25 cellular contexts compared by ENCODE assay signal in genomic region chr6:53020005-53020744, GRCh38. TPM values are rescaled to one million over a fixed set of nuclear protein-coding genes. Genes with fewer than 3 reads are reported as not detected.
DNase-seq lines count a peak whose midpoint lies in the region; ATAC-seq, FAIRE-seq and TF ChIP-seq lines count a peak whose summit lies in the region.
"Had no signal": no experiment of that assay in that cellular context is flagged by ENCODE, and none has a peak within 500 bp of the region (broad histone marks: within the 10 kb centered on the region; RNA-seq: fewer than 3 reads in every experiment).

No MANE protein-coding gene starts in this region.

- H3K9ac ChIP-seq in SK-N-SH: no peak overlapping the region
- H3K9ac ChIP-seq: parathyroid adenoma had no signal

- H3K79me2 ChIP-seq in SK-N-SH (ENCODE audit: insufficient read depth): no peaks in the 10 kb centered on the region
- H3K79me2 ChIP-seq: parathyroid adenoma had no signal

- H3F3A ChIP-seq in SK-N-SH (replicated peaks; ENCODE audit: insufficient read depth): no peaks in the 10 kb centered on the region

- no peak for TF ChIP-seq CTCF in SK-N-SH (IDR thresholded peaks at IDR 0.05)

- no peak for TF ChIP-seq POLR2A in erythroblast (IDR thresholded peaks at IDR 0.05; ENCODE audit: low read length)

- no peak overlapping the region for H3K4me2 ChIP-seq in SK-N-SH

- no peaks in the 10 kb centered on the region for H3K9me2 ChIP-seq in SK-N-SH

- POLR2A ChIA-PET in SK-N-SH (lab: Yijun Ruan, JAX): no interaction called here

- TF ChIP-seq EP300 in SK-N-SH (IDR thresholded peaks at IDR 0.05; ENCODE audit: borderline replicate concordance in 1 of 2, low read depth in 1 of 2, low read length in 1 of 2): no peak

- no peak for TF ChIP-seq RAD21 in SK-N-SH (IDR thresholded peaks at IDR 0.05; ENCODE audit: low read length)

- WGBS in SK-N-SH (ENCODE audit: low lambda C conversion rate): 79% methylated on average over 3 of the region's 3 CpGs

- H3K27ac ChIP-seq in SK-N-SH (ENCODE audit: low read depth in 2 of 2, low read length in 1 of 2): peak overlapping the region in 1 of 2 experiments; percentile 22; a peak in 2 of 4 replicates
- H3K27ac ChIP-seq: coronary artery, heart left ventricle, parathyroid adenoma, thyroid gland had no signal

- H4K20me1 ChIP-seq in SK-N-SH (ENCODE audit: insufficient read depth): no peaks in the 10 kb centered on the region

- no peak overlapping the region for H2AFZ ChIP-seq in SK-N-SH (ENCODE audit: low read depth)
- H2AFZ ChIP-seq: parathyroid adenoma had no signal

- CTCF ChIA-PET in SK-N-SH (lab: Yijun Ruan, JAX): interaction anchor here (0.9 kb wide), 1 partner anchor 24 kb away, joined by 3 read pairs; no protein-coding TSS in a partner anchor

- no peak overlapping the region for H3K4me3 ChIP-seq in SK-N-SH (ENCODE audit: low read depth in 2 of 2, low read length in 1 of 2)
- H3K4me3 ChIP-seq: coronary artery, heart left ventricle, thyroid gland had no signal

- peak; percentile 20 to 27 for DNase-seq in AML-193 (lab: John Stamatoyannopoulos, UW)
- peak in 72 of 76 experiments; percentile 6 to 92 (median 67) for DNase-seq in HUDEP-2 (lab: John Stamatoyannopoulos, UW; ENCODE audit: unreplicated experiment in 76 of 76)
- peak; percentile 40 for DNase-seq in SK-N-SH
- peak; percentile 90 to 92 for DNase-seq in erythroblast (lab: John Stamatoyannopoulos, UW)
- no peak for DNase-seq in NOMO-1 treated with dmso at 0.1 percent for 144 hours (lab: John Stamatoyannopoulos, UW; ENCODE audit: unreplicated experiment)
- no peak for DNase-seq in urothelium cell line (ENCODE audit: low spot score)
- DNase-seq: activated CD4-positive, alpha-beta T cell treated with anti-CD3 and anti-CD28 coated beads for 4 hours; activated CD8-positive, alpha-beta memory T cell treated with anti-CD3 and anti-CD28 coated beads, Interleukin-2, amount 10 ng/mL, durations not matched to agents 7 days and 5 days; CD4-positive, alpha-beta memory T cell; H7; heart left ventricle; natural killer cell; NCI-H146; NCI-H446; T1000; thyroid gland had no signal

- no peaks in the 10 kb centered on the region; a peak in 1 of 4 replicates for H3K4me1 ChIP-seq in SK-N-SH (ENCODE audit: control insufficient read depth in 1 of 2, insufficient read depth in 2 of 2, low read depth in 1 of 2, low read length in 1 of 2)
- H3K4me1 ChIP-seq: heart left ventricle, parathyroid adenoma, thyroid gland had no signal

- no peak for FAIRE-seq in urothelium cell line (lab: Jason Lieb, UNC)
- FAIRE-seq: endometrium, HTR-8/SVneo had no signal

- H3K9me3 ChIP-seq in SK-N-SH: no peaks in the 10 kb centered on the region
- H3K9me3 ChIP-seq: heart left ventricle, thyroid gland had no signal

- H3K27me3 ChIP-seq in SK-N-SH (ENCODE audit: insufficient read depth): no peaks in the 10 kb centered on the region
- H3K27me3 ChIP-seq: heart left ventricle, thyroid gland had no signal

- H3K36me3 ChIP-seq in SK-N-SH (replicated peaks in 1 of 2; ENCODE audit: control insufficient read depth in 1 of 2, insufficient read depth in 2 of 2, low read length in 1 of 2): peaks cover 37 to 39% of the 10 kb centered on the region in 2 experiments

- ATAC-seq in HG03521 (IDR thresholded peaks at IDR 0.05; ENCODE audit: unreplicated experiment) (no peak), HG03342 (IDR thresholded peaks at IDR 0.05; ENCODE audit: unreplicated experiment) (no peak)
- ATAC-seq: activated CD8-positive, alpha-beta memory T cell treated with anti-CD3 and anti-CD28 coated beads, Interleukin-2, amount 10 ng/mL, durations not matched to agents 7 days and 5 days; left lobe of liver; sciatic nerve; stimulated activated memory B cell treated with anti-CD40 and anti-IgM and Interleukin-4, amounts not matched to agents 10 μg/mL and 1 μg/mL and 100 μg/mL, for 72 hours had no signal

TF ChIP-seq in SK-N-SH, 30 proteins besides CTCF, POLR2A, EP300 and RAD21:
- TF ChIP-seq PBX3 (IDR thresholded peaks at IDR 0.05) (no peak), MEF2A (IDR thresholded peaks at IDR 0.05; ENCODE audit: borderline replicate concordance, low read depth) (no peak), CHD2 (IDR thresholded peaks at IDR 0.05; ENCODE audit: low read length, partially characterized antibody) (no peak), GATA2 (CRISPR knock-in tag; IDR thresholded peaks at IDR 0.05) (peak; percentile 22; the same call in 1 of the 2 replicates), YY1 (IDR thresholded peaks at IDR 0.05; ENCODE audit: low read depth) (no peak), FOSL2 (IDR thresholded peaks at IDR 0.05; ENCODE audit: borderline replicate concordance, low read depth) (no peak), ZBTB33 (IDR thresholded peaks at IDR 0.05; ENCODE audit: borderline replicate concordance, low read depth) (no peak)

RNA-seq across cellular contexts. Expression of gene GSTA4, which starts 25.1 kb away (rescaled TPM):
- 28.3 and 34.0 TPM in 2 replicates for polyA plus RNA-seq in SK-N-SH (2012; rRNA removed)
- 36.6 and 45.8 TPM in 2 replicates for polyA plus RNA-seq in SK-N-SH (2012; cell fraction: cytosol; rRNA removed)
- polyA plus RNA-seq in SK-N-SH (2012; cell fraction: nucleus; rRNA removed): 18.7 and 42.0 TPM in 2 replicates

RNA-seq across cellular contexts. Expression of gene CILK1, which starts 41.4 kb away (rescaled TPM):
- 9.7 and 12.2 TPM in 2 replicates for polyA plus RNA-seq in SK-N-SH (2012; rRNA removed)
- polyA plus RNA-seq in SK-N-SH (2012; cell fraction: cytosol; rRNA removed): 12.5 and 12.9 TPM in 2 replicates
- 6.1 and 9.5 TPM in 2 replicates for polyA plus RNA-seq in SK-N-SH (2012; cell fraction: nucleus; rRNA removed)

RNA-seq across cellular contexts. Expression of gene FBXO9, which starts 45.0 kb away (rescaled TPM):
- polyA plus RNA-seq in SK-N-SH (2012; rRNA removed): 61.9 and 72.9 TPM in 2 replicates
- polyA plus RNA-seq in SK-N-SH (2012; cell fraction: cytosol; rRNA removed): 47.1 and 47.9 TPM in 2 replicates
- polyA plus RNA-seq in SK-N-SH (2012; cell fraction: nucleus; rRNA removed): 207 and 253 TPM in 2 replicates

Comparison
In these comparisons a context has a peak if more than half of its experiments do, and no peak if none do; other contexts are left out.
1. DNase-seq: peak in AML-193 (2 of 2), HUDEP-2 (72 of 76), SK-N-SH (single experiment) and erythroblast (2 of 2); none in NOMO-1 treated with dmso at 0.1 percent for 144 hours (single experiment) and urothelium cell line (single experiment).